ENCODE assay signal across 11 cellular contexts in the genomic region with DNA sequence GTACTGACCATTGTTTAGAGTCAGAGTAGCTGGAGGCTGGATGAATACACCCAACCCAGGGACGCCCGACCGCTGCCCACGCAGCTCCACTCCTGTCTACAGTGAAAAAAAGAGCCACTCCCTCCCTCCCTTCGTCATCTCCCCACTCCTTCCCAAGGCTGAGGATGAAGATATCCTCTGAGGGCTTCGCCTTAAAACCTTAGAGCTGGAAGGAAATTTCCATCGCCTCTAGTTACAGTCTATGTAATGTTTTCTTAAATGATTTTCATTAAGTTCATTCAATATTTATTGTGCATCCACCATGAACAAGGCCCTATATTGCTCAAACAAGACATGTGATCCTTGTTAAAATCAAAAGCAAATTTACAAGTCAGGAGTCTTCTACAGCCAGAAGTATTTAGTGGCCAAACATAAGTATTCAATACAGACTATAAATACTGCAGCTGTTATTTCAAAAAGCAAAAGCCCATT. TPM values are rescaled to one million over a fixed set of nuclear protein-coding genes. Genes with fewer than 3 reads are reported as not detected.
DNase-seq lines count a peak whose midpoint lies in the region; TF ChIP-seq lines count a peak whose summit lies in the region.
"Had no signal": no experiment of that assay in that cellular context is flagged by ENCODE, and none has a peak within 500 bp of the region (broad histone marks: within the 10 kb centered on the region; RNA-seq: fewer than 3 reads in every experiment).

No MANE protein-coding gene starts in this region.

- H2BK15ac ChIP-seq in H9 (ENCODE audit: low read depth, low read length) (no peak overlapping the region), mesenchymal stem cell (ENCODE audit: low read depth, poor library complexity, severe bottlenecking) (no peak overlapping the region)

- no peak overlapping the region for H2BK12ac ChIP-seq in H9 (ENCODE audit: insufficient read length, low read depth, low read length)
- H2BK12ac ChIP-seq in mesenchymal stem cell (ENCODE audit: low read length in 2 of 2) = no peak overlapping the region

- DNase-seq in H9 (no peak), mesenchymal stem cell (no peak), cortex of kidney (lab: John Stamatoyannopoulos, UW) (no peak), T-helper 9 cell (no peak), left ventricle myocardium inferior (no peak)
- no peak for DNase-seq in activated naive CD8-positive, alpha-beta T cell treated with anti-CD3 and anti-CD28 coated beads for 36 hours
- no peak for DNase-seq in activated T-helper 1 cell treated with anti-CD3 and anti-CD28 coated beads, Interleukin-12 subunit alpha, Interleukin-12 subunit beta, Interleukin-2, Interleukin-4 antibody, amounts not matched to agents 30 ng/mL and 10 ng/mL and 1 ng/mL, durations not matched to agents 14 hours and 24 hours and 36 hours (ENCODE audit: low spot score)
- DNase-seq: gastrocnemius medialis, NCI-H524 treated with DMSO at 0.1 percent for 48 hours had no signal

- intact Hi-C loops in activated T-helper 1 cell treated with anti-CD3 and anti-CD28 coated beads, Interleukin-12 subunit alpha, Interleukin-12 subunit beta, Interleukin-2, Interleukin-4 antibody, amounts not matched to agents 30 ng/mL and 10 ng/mL and 1 ng/mL, durations not matched to agents 14 hours and 24 hours and 36 hours (cut with micrococcal nuclease) = loop anchor here (2.0 kb wide), 1 partner anchor 34 kb away; no protein-coding TSS in a partner anchor
- intact Hi-C loops in left ventricle myocardium inferior (cut with micrococcal nuclease) = no loop called here

- H2BK20ac ChIP-seq in H9 (ENCODE audit: low read depth, low read length, poor library complexity, severe bottlenecking) = no peak overlapping the region

- H2AK5ac ChIP-seq in H9 (ENCODE audit: insufficient read length, low read length) (no peak overlapping the region), mesenchymal stem cell (ENCODE audit: low read length, severe bottlenecking) (no peak overlapping the region)

- H4K20me1 ChIP-seq in H9 (ENCODE audit: control insufficient read depth, insufficient read depth, insufficient read length) = no peaks in the 10 kb centered on the region

- no peak for TF ChIP-seq CTCF in C4-2B (conservative IDR thresholded peaks at IDR 0.05)
- TF ChIP-seq CTCF in H9 (conservative IDR thresholded peaks at IDR 0.05) = no peak
- no peak for TF ChIP-seq CTCF in left ventricle myocardium inferior (IDR thresholded peaks at IDR 0.05; ENCODE audit: borderline replicate concordance)

- no peaks in the 10 kb centered on the region for H3K9me3 Mint-ChIP-seq in H9
- no peaks in the 10 kb centered on the region for H3K9me3 Mint-ChIP-seq in activated naive CD8-positive, alpha-beta T cell treated with anti-CD3 and anti-CD28 coated beads for 36 hours
- H3K9me3 Mint-ChIP-seq in activated T-helper 1 cell treated with anti-CD3 and anti-CD28 coated beads, Interleukin-12 subunit alpha, Interleukin-12 subunit beta, Interleukin-2, Interleukin-4 antibody, amounts not matched to agents 30 ng/mL and 10 ng/mL and 1 ng/mL, durations not matched to agents 14 hours and 24 hours and 36 hours = no peaks in the 10 kb centered on the region

- peaks cover 6% of the 10 kb centered on the region for H3K23me2 ChIP-seq in H9 (ENCODE audit: insufficient read length, low read depth, low read length, poor library complexity, severe bottlenecking)

- peak overlapping the region in 1 of 2 experiments; percentile 60; a peak in 4 of 5 replicates for H3K4me3 Mint-ChIP-seq in H9
- H3K4me3 Mint-ChIP-seq in activated naive CD8-positive, alpha-beta T cell treated with anti-CD3 and anti-CD28 coated beads for 36 hours = peak overlapping the region; percentile 73
- H3K4me3 Mint-ChIP-seq in activated T-helper 1 cell treated with anti-CD3 and anti-CD28 coated beads, Interleukin-12 subunit alpha, Interleukin-12 subunit beta, Interleukin-2, Interleukin-4 antibody, amounts not matched to agents 30 ng/mL and 10 ng/mL and 1 ng/mL, durations not matched to agents 14 hours and 24 hours and 36 hours = no peak overlapping the region

- H3K9ac ChIP-seq in H9 (ENCODE audit: extremely low read depth, insufficient read length, low read length) (no peak overlapping the region), mesenchymal stem cell (ENCODE audit: low read length) (peak overlapping the region; percentile 49)

- H3T11ph ChIP-seq in H9 (ENCODE audit: low read length) = no peak overlapping the region

- H3K23ac ChIP-seq in H9 (ENCODE audit: insufficient read length, low read depth, low read length) (no peak overlapping the region), mesenchymal stem cell (ENCODE audit: low read length in 2 of 2) (no peak overlapping the region)

- H3K36me3 ChIP-seq in mesenchymal stem cell (ENCODE audit: control insufficient read depth in 1 of 2, insufficient read depth in 2 of 2, low read depth in 1 of 2, low read length in 2 of 2) = no peaks in the 10 kb centered on the region
- H3K36me3 ChIP-seq in left ventricle myocardium inferior = no peaks in the 10 kb centered on the region
- H3K36me3 ChIP-seq: gastrocnemius medialis, uterus had no signal

- H3K4me1 ChIP-seq in H9 (ENCODE audit: insufficient read depth, low read length) = no peaks in the 10 kb centered on the region; the same call in 1 of the 2 replicates
- peaks cover 14% of the 10 kb centered on the region for H3K4me1 ChIP-seq in mesenchymal stem cell (ENCODE audit: control insufficient read depth, insufficient read depth, low read depth, low read length)
- H3K4me1 ChIP-seq in left ventricle myocardium inferior = peaks cover 10% of the 10 kb centered on the region
- H3K4me1 ChIP-seq: gastrocnemius medialis, uterus had no signal

- no peak overlapping the region for H3K27ac Mint-ChIP-seq in H9
- no peak overlapping the region for H3K27ac Mint-ChIP-seq in activated naive CD8-positive, alpha-beta T cell treated with anti-CD3 and anti-CD28 coated beads for 36 hours
- no peak overlapping the region for H3K27ac Mint-ChIP-seq in activated T-helper 1 cell treated with anti-CD3 and anti-CD28 coated beads, Interleukin-12 subunit alpha, Interleukin-12 subunit beta, Interleukin-2, Interleukin-4 antibody, amounts not matched to agents 30 ng/mL and 10 ng/mL and 1 ng/mL, durations not matched to agents 14 hours and 24 hours and 36 hours

- H3K9me3 ChIP-seq in H9 (ENCODE audit: control insufficient read depth, low read depth, low read length) (no peaks in the 10 kb centered on the region), mesenchymal stem cell (ENCODE audit: control insufficient read depth, low read length) (no peaks in the 10 kb centered on the region), left ventricle myocardium inferior (replicated peaks) (no peaks in the 10 kb centered on the region)
- H3K9me3 ChIP-seq: gastrocnemius medialis, uterus had no signal

- no peak overlapping the region for H3K56ac ChIP-seq in H9 (ENCODE audit: insufficient read length, low read depth, low read length)

- H4K8ac ChIP-seq in H9 (replicated peaks; ENCODE audit: insufficient read length, low read depth, low read length) (no peak overlapping the region), mesenchymal stem cell (ENCODE audit: low read length) (no peak overlapping the region)

- H2BK5ac ChIP-seq in H9 (ENCODE audit: insufficient read length, low read length) = no peak overlapping the region
- H2BK5ac ChIP-seq in mesenchymal stem cell (ENCODE audit: low read depth, low read length, poor library complexity, severe bottlenecking) = no peak overlapping the region

- H3K4me3 ChIP-seq in mesenchymal stem cell (ENCODE audit: insufficient read depth in 1 of 2, low read depth in 1 of 2, low read length in 2 of 2) = peak overlapping the region in 1 of 2 experiments; percentile 81
- H3K4me3 ChIP-seq in left ventricle myocardium inferior = no peak overlapping the region

- peaks cover 45% of the 10 kb centered on the region for H3K27me3 Mint-ChIP-seq in H9 (ENCODE audit: low read depth)
- H3K27me3 Mint-ChIP-seq in activated naive CD8-positive, alpha-beta T cell treated with anti-CD3 and anti-CD28 coated beads for 36 hours = peaks cover 42% of the 10 kb centered on the region
- peaks cover 61% of the 10 kb centered on the region for H3K27me3 Mint-ChIP-seq in activated T-helper 1 cell treated with anti-CD3 and anti-CD28 coated beads, Interleukin-12 subunit alpha, Interleukin-12 subunit beta, Interleukin-2, Interleukin-4 antibody, amounts not matched to agents 30 ng/mL and 10 ng/mL and 1 ng/mL, durations not matched to agents 14 hours and 24 hours and 36 hours (ENCODE audit: insufficient read depth)

- no peaks in the 10 kb centered on the region for H3K79me2 ChIP-seq in H9 (ENCODE audit: insufficient read depth, low read length)

- peak overlapping the region; percentile 14; the same call in 1 of the 2 replicates for H3K27ac ChIP-seq in C4-2B
- no peak overlapping the region for H3K27ac ChIP-seq in H9 (ENCODE audit: insufficient read length, low read depth, low read length)
- H3K27ac ChIP-seq in mesenchymal stem cell (ENCODE audit: low read length, poor library complexity, severe bottlenecking) = no peak overlapping the region
- no peak overlapping the region for H3K27ac ChIP-seq in left ventricle myocardium inferior (replicated peaks)
- H3K27ac ChIP-seq: gastrocnemius medialis, uterus had no signal

- H3K4ac ChIP-seq in H9 (ENCODE audit: low read depth, low read length) (no peak overlapping the region), mesenchymal stem cell (ENCODE audit: low read depth in 1 of 2, low read length in 2 of 2) (no peak overlapping the region)

- H3K36me3 Mint-ChIP-seq in H9 (ENCODE audit: insufficient read depth in 1 of 3, low read depth in 3 of 3) = no peaks in the 10 kb centered on the region
- no peaks in the 10 kb centered on the region for H3K36me3 Mint-ChIP-seq in activated naive CD8-positive, alpha-beta T cell treated with anti-CD3 and anti-CD28 coated beads for 36 hours
- no peaks in the 10 kb centered on the region for H3K36me3 Mint-ChIP-seq in activated T-helper 1 cell treated with anti-CD3 and anti-CD28 coated beads, Interleukin-12 subunit alpha, Interleukin-12 subunit beta, Interleukin-2, Interleukin-4 antibody, amounts not matched to agents 30 ng/mL and 10 ng/mL and 1 ng/mL, durations not matched to agents 14 hours and 24 hours and 36 hours (ENCODE audit: low read depth)

- H3K4me2 ChIP-seq in H9 (ENCODE audit: insufficient read depth, insufficient read length, low read length) = peak overlapping the region; percentile 65
- no peak overlapping the region for H3K4me2 ChIP-seq in mesenchymal stem cell (ENCODE audit: low read length, poor library complexity, severe bottlenecking)

- WGBS in H9 (ENCODE audit: extremely low coverage, insufficient read length, low lambda C conversion rate) = no CpG with 5 or more reads among the region's 7 CpGs
- WGBS in mesenchymal stem cell = 14% methylated on average over 4 of the region's 7 CpGs

- H2AFZ ChIP-seq in H9 (ENCODE audit: low read length) (no peak overlapping the region), mesenchymal stem cell (ENCODE audit: low read depth, low read length) (no peak overlapping the region)

- no peaks in the 10 kb centered on the region for H3K79me1 ChIP-seq in H9 (ENCODE audit: insufficient read depth, low read depth, low read length, poor library complexity, severe bottlenecking)
- H3K79me1 ChIP-seq in mesenchymal stem cell (replicated peaks; ENCODE audit: low read length, poor library complexity, severe bottlenecking) = no peaks in the 10 kb centered on the region

- H4K91ac ChIP-seq in H9 (ENCODE audit: insufficient read length, low read depth, low read length) = no peak overlapping the region
- H4K91ac ChIP-seq in mesenchymal stem cell (ENCODE audit: low read length) = no peak overlapping the region

- H3K18ac ChIP-seq in H9 (ENCODE audit: insufficient read length, low read depth, low read length) (no peak overlapping the region), mesenchymal stem cell (ENCODE audit: low read depth in 1 of 2, low read length in 2 of 2) (no peak overlapping the region)

- H3K14ac ChIP-seq in H9 (ENCODE audit: insufficient read depth, low read length) (no peak overlapping the region), mesenchymal stem cell (ENCODE audit: low read length in 2 of 2) (no peak overlapping the region)

- H4K5ac ChIP-seq in H9 (ENCODE audit: insufficient read length, low read depth, low read length) = no peak overlapping the region

- H2BK120ac ChIP-seq in H9 (ENCODE audit: low read depth, low read length, poor library complexity, severe bottlenecking) (no peak overlapping the region), mesenchymal stem cell (ENCODE audit: low read depth, low read length) (no peak overlapping the region)

- H3K4me1 Mint-ChIP-seq in H9 = peaks cover 12 to 15% of the 10 kb centered on the region in 2 experiments
- H3K4me1 Mint-ChIP-seq in activated naive CD8-positive, alpha-beta T cell treated with anti-CD3 and anti-CD28 coated beads for 36 hours = peaks cover 15% of the 10 kb centered on the region
- peaks cover 13% of the 10 kb centered on the region for H3K4me1 Mint-ChIP-seq in activated T-helper 1 cell treated with anti-CD3 and anti-CD28 coated beads, Interleukin-12 subunit alpha, Interleukin-12 subunit beta, Interleukin-2, Interleukin-4 antibody, amounts not matched to agents 30 ng/mL and 10 ng/mL and 1 ng/mL, durations not matched to agents 14 hours and 24 hours and 36 hours (ENCODE audit: low read depth)

- H3K27me3 ChIP-seq in H9 (ENCODE audit: insufficient read depth, low read length) (peaks cover 5% of the 10 kb centered on the region; the same call in 1 of the 2 replicates), mesenchymal stem cell (ENCODE audit: control insufficient read depth in 1 of 2, insufficient read depth in 1 of 2, low read length in 2 of 2) (peaks cover 32 to 45% of the 10 kb centered on the region in 2 experiments), left ventricle myocardium inferior (ENCODE audit: low read depth) (peaks cover 80% of the 10 kb centered on the region)
- H3K27me3 ChIP-seq: uterus had no signal

RNA-seq across cellular contexts. Expression of a gene that starts 11.3 kb away (rescaled TPM):
- 0.46 and 0.57 TPM in 2 replicates for total RNA-seq in H9 (2021)
- under 1 TPM; 0.08 to 0.27 TPM for total RNA-seq in activated naive CD8-positive, alpha-beta T cell treated with anti-CD3 and anti-CD28 coated beads for 36 hours
- polyA plus RNA-seq in mesenchymal stem cell (2013, experiment 1 of 2) = 0.06 TPM
- 0.03 TPM for polyA plus RNA-seq in mesenchymal stem cell (2013, experiment 2 of 2)
- 0.08 and 0.15 TPM in 2 replicates for total RNA-seq in activated T-helper 1 cell treated with anti-CD3 and anti-CD28 coated beads, Interleukin-12 subunit alpha, Interleukin-12 subunit beta, Interleukin-2, Interleukin-4 antibody, amounts not matched to agents 30 ng/mL and 10 ng/mL and 1 ng/mL, durations not matched to agents 14 hours and 24 hours and 36 hours
- total RNA-seq in left ventricle myocardium inferior = 0.08 TPM
